Comparison of ENCODE assay signal across 17 cellular contexts in the genomic region with DNA sequence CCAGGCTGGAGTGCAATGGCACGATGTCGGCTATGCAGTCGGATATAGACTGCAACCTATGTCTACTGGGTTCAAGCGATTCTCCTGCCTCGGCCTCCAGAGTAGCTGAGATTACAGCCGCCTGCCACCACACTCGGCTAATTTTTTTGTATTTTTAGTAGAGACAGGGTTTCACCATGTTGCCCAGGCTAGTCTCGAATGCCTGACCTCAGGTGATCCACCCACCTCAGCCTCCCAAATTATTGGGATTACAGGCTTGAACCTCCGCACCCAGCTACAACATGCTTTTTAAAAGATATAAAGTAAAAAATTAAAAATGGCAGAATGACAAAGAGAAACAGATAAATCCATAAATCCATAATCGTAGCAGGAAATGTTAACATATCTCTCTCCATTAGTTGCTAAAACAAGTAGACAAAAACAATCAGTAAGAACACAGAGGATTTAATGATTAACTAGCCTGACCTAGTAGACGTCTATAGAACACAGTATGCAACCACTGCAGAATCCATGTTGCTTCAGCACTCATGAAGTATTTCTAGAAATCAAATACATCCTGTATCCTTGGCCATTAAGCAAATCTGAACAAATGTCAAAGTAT. TPM values are rescaled to one million over a fixed set of nuclear protein-coding genes. Genes with fewer than 3 reads are reported as not detected.
DNase-seq lines count a peak whose midpoint lies in the region; ATAC-seq, FAIRE-seq and TF ChIP-seq lines count a peak whose summit lies in the region.
"Had no signal": no experiment of that assay in that cellular context is flagged by ENCODE, and none has a peak within 500 bp of the region (broad histone marks: within the 10 kb centered on the region; RNA-seq: fewer than 3 reads in every experiment).

No MANE protein-coding gene starts in this region.

- WGBS in A549 (ENCODE audit: missing lambda C conversion rate): 71% methylated on average over 11 of the region's 11 CpGs

- FAIRE-seq in A549 (lab: Jason Lieb, UNC): no peak

- H3K27ac ChIP-seq in A549 (no peak overlapping the region), KOPT-K1 (ENCODE audit: low read depth, low read length, poor library complexity, severe bottlenecking) (peak overlapping the region; percentile 48)
- H3K27ac ChIP-seq: C4-2B, HL-60 had no signal

- TF ChIP-seq RAD21 in A549 (conservative IDR thresholded peaks at IDR 0.05 in 1 of 2, IDR thresholded peaks at IDR 0.05 in 1 of 2): no peak

- H3K4me3 ChIP-seq in A549 (no peak overlapping the region), mucosa of descending colon (no peak overlapping the region)
- H3K4me3 ChIP-seq: GM23338 had no signal

- peak overlapping the region; percentile 15 for H3K4me2 ChIP-seq in A549
- H3K4me2 ChIP-seq: GM23338 had no signal

- intact Hi-C loops in mucosa of descending colon (cut with DNase I, micrococcal nuclease): no loop called here

- H3K36me3 ChIP-seq in KOPT-K1 (ENCODE audit: insufficient read depth, low read length): no peaks in the 10 kb centered on the region
- H3K36me3 ChIP-seq in mucosa of descending colon (ENCODE audit: low read depth): no peaks in the 10 kb centered on the region

- H3K9me3 ChIP-seq in A549: no peaks in the 10 kb centered on the region
- no peaks in the 10 kb centered on the region for H3K9me3 ChIP-seq in KOPT-K1 (ENCODE audit: insufficient read depth, low read length, poor library complexity, severe bottlenecking)
- H3K9me3 ChIP-seq in mucosa of descending colon: no peaks in the 10 kb centered on the region

- H3K4me1 ChIP-seq in A549: peaks cover 11% of the 10 kb centered on the region; the same call in 2 of the 3 replicates
- no peaks in the 10 kb centered on the region for H3K4me1 ChIP-seq in mucosa of descending colon (ENCODE audit: low read depth)

- CTCF ChIA-PET in A549 (lab: Yijun Ruan, JAX): no interaction called here

- peak; percentile 13 to 20 for DNase-seq in A549 (ENCODE audit: low read depth in 1 of 2, low spot score in 1 of 2)
- peak; percentile 39 for DNase-seq in kidney tubule cell (ENCODE audit: low spot score)
- DNase-seq in mucosa of descending colon: no peak
- DNase-seq in DMS153 (lab: John Stamatoyannopoulos, UW): no peak
- no peak for DNase-seq in iPS-NIHi11 (ENCODE audit: low spot score)
- DNase-seq: KBM-7, NCI-H1436, NCI-H2029, NCI-H748 treated with DMSO at 0.1 percent for 48 hours, OCI-M1, SHP77 treated with DMSO at 0.1 percent for 48 hours had no signal

- POLR2A ChIA-PET in A549 (lab: Yijun Ruan, JAX): no interaction called here

- no peak for TF ChIP-seq EP300 in A549 (IDR thresholded peaks at IDR 0.05)

- TF ChIP-seq CTCF in A549 (IDR thresholded peaks at IDR 0.05) (no peak), mucosa of descending colon (IDR thresholded peaks at IDR 0.05) (no peak)

- ATAC-seq in A549 (peak in 1 of 2 experiments; percentile 65; a peak in 3 of 6 replicates), mucosa of descending colon (peak; percentile 81), GM18520 (IDR thresholded peaks at IDR 0.05; ENCODE audit: unreplicated experiment) (no peak), HG02678 (IDR thresholded peaks at IDR 0.05; ENCODE audit: unreplicated experiment) (no peak)
- ATAC-seq: GM23338 had no signal

- TF ChIP-seq POLR2A in A549 (IDR thresholded peaks at IDR 0.05; ENCODE audit: low read length): no peak

TF ChIP-seq in A549, 52 proteins besides CTCF, POLR2A, EP300 and RAD21:
- TF ChIP-seq, protein P1, sequence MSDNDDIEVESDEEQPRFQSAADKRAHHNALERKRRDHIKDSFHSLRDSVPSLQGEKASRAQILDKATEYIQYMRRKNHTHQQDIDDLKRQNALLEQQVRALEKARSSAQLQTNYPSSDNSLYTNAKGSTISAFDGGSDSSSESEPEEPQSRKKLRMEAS (IDR thresholded peaks at IDR 0.05): no peak
- TF ChIP-seq, protein P2, sequence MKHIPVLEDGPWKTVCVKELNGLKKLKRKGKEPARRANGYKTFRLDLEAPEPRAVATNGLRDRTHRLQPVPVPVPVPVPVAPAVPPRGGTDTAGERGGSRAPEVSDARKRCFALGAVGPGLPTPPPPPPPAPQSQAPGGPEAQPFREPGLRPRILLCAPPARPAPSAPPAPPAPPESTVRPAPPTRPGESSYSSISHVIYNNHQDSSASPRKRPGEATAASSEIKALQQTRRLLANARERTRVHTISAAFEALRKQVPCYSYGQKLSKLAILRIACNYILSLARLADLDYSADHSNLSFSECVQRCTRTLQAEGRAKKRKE (CRISPR knock-in tag; IDR thresholded peaks at IDR 0.05; ENCODE audit: low read depth): no peak
- TF ChIP-seq KDM1A (IDR thresholded peaks at IDR 0.05; ENCODE audit: low read depth) (no peak), CHD4 (IDR thresholded peaks at IDR 0.05; ENCODE audit: borderline replicate concordance) (no peak), SREBF2 (IDR thresholded peaks at IDR 0.05) (no peak), MAFK (IDR thresholded peaks at IDR 0.05; ENCODE audit: partially characterized antibody) (no peak)
- TF ChIP-seq, protein P3, sequence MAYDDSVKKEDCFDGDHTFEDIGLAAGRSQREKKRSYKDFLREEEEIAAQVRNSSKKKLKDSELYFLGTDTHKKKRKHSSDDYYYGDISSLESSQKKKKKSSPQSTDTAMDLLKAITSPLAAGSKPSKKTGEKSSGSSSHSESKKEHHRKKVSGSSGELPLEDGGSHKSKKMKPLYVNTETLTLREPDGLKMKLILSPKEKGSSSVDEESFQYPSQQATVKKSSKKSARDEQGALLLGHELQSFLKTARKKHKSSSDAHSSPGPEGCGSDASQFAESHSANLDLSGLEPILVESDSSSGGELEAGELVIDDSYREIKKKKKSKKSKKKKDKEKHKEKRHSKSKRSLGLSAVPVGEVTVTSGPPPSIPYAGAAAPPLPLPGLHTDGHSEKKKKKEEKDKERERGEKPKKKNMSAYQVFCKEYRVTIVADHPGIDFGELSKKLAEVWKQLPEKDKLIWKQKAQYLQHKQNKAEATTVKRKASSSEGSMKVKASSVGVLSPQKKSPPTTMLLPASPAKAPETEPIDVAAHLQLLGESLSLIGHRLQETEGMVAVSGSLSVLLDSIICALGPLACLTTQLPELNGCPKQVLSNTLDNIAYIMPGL (CRISPR knock-in tag; IDR thresholded peaks at IDR 0.05; ENCODE audit: borderline replicate concordance): no peak
TF ChIP-seq in A549: peak in this region for 0.

RNA-seq across cellular contexts. Expression of a gene that starts 59.9 kb away (rescaled TPM):
- polyA plus RNA-seq in A549 (2011; rRNA removed): 0.98 and 1.2 TPM in 2 replicates
- polyA plus RNA-seq in A549 (2012; cell fraction: cytosol; rRNA removed): 1.2 and 2.4 TPM in 2 replicates
- 5.9 and 7.2 TPM in 2 replicates for polyA plus RNA-seq in A549 (2012; cell fraction: nucleus; rRNA removed)
- polyA plus RNA-seq in A549 (2017; fragmentation: RNase III; extraction: RNeasy Plus Mini Kit Qiagen cat#74134 plus additional on column Dnase treatment): 4.8 to 6.4 TPM (median 5.5 TPM) in 3 replicates
- 1.7 and 1.8 TPM in 2 replicates for polyA minus RNA-seq in A549 (2011; rRNA and poly(A)+ RNA removed)
- total RNA-seq in mucosa of descending colon: under 1 TPM in 1 of 3 donors, not detected in 2; 0.99 TPM

Comparison
In these comparisons a context has a peak if more than half of its experiments do, and no peak if none do; other contexts are left out.
1. DNase-seq: peak in A549 (2 of 2) and kidney tubule cell (single experiment); none in mucosa of descending colon (0 of 3), DMS153 (single experiment) and iPS-NIHi11 (single experiment).